ENCODE assay signal across 8 cellular contexts in the genomic region with DNA sequence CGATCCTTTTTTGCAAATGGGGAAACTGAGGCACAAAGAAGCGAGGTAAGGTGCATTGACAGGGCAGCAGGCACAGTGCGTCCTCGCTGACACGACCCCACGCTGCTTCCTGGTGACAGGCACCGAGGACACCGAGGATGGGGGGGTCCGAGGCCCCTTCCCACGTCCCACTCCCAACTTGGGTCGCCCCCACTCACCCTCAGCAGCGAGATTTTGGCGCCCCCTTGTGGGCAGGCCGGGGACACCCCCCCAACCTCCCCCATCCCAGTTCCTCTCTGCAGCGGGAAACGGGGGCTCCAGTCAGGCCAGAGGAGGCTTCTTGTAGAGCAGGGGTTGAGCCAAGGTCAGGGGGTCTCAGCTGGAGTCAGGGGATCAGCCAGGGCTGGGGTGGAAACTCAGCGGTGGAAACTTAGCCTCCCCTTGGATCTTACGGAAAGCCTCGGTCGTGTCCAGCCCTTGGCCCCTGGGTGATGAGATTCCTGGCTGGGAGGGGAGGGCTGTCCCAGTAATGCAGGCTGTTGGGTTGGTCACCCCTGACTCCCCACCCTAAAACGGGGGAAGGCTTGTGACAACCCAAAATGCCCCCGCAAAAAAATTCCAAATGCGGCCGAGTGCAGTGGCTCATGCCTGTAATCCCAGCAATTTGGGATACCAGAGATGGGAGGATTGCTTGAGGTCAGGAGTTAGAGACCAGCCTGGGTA. TPM values are rescaled to one million over a fixed set of nuclear protein-coding genes. Genes with fewer than 3 reads are reported as not detected.
DNase-seq lines count a peak whose midpoint lies in the region; ATAC-seq and TF ChIP-seq lines count a peak whose summit lies in the region.

No MANE protein-coding gene starts in this region.

- H3K27me3 Mint-ChIP-seq in MCF 10A (ENCODE audit: insufficient read depth, unreplicated experiment), result no peaks in the 10 kb centered on the region
- H3K27me3 Mint-ChIP-seq in memory B cell, result peaks cover 6% of the 10 kb centered on the region

- BruUV-seq in PC-3 (replicated peaks; lab: Mats Ljungman, UMichigan) (no TSS peak), MCF 10A (replicated peaks; lab: Mats Ljungman, UMichigan) (no TSS peak)

- H3K27ac ChIP-seq in DND-41 (ENCODE audit: low read length), result peak overlapping the region; percentile 10; the same call in 1 of the 2 replicates
- no peak overlapping the region for H3K27ac ChIP-seq in PC-3 (ENCODE audit: low read length)
- H3K27ac ChIP-seq in upper lobe of right lung, result no peak overlapping the region

- H3K4me3 ChIP-seq in DND-41 (ENCODE audit: low read depth in 1 of 2, low read length in 2 of 2) (no peak overlapping the region), PC-3 (ENCODE audit: low read length) (no peak overlapping the region), upper lobe of right lung (no peak overlapping the region)

- CTCF ChIA-PET in PC-3 (lab: Charles Lee) (interaction anchor here (0.6 kb wide), 2 partner anchors 33 to 127 kb away, joined by 3 read pairs; no protein-coding TSS in a partner anchor), MCF 10A (lab: Yijun Ruan, JAX) (interaction anchor here (0.6 to 5.1 kb wide), 38 partner anchors 8 to 719 kb away, joined by 3 to 55 read pairs (median 4); partner anchors contain the start of genes DOHH and SMIM44)

- H3K36me3 Mint-ChIP-seq in MCF 10A (ENCODE audit: insufficient read depth, unreplicated experiment) (peaks cover 18% of the 10 kb centered on the region), memory B cell (peaks cover 4% of the 10 kb centered on the region)

- H3K4me1 Mint-ChIP-seq in MCF 10A (ENCODE audit: insufficient read depth, unreplicated experiment) (peaks cover 6% of the 10 kb centered on the region), memory B cell (no peaks in the 10 kb centered on the region)

- H3K4me3 Mint-ChIP-seq in MCF 10A (ENCODE audit: unreplicated experiment), result no peak overlapping the region
- no peak overlapping the region for H3K4me3 Mint-ChIP-seq in memory B cell

- peaks cover 4% of the 10 kb centered on the region for H3K9me3 ChIP-seq in DND-41 (ENCODE audit: insufficient read depth, low read length, severe bottlenecking)
- no peaks in the 10 kb centered on the region for H3K9me3 ChIP-seq in PC-3 (ENCODE audit: low read length)
- H3K9me3 ChIP-seq in upper lobe of right lung, result no peaks in the 10 kb centered on the region

- DNase-seq in DND-41 (peak; percentile 57), PC-3 (peak; percentile 8), MCF 10A (ENCODE audit: unreplicated experiment) (peak; percentile 34), memory B cell (ENCODE audit: low spot score in 2 of 2) (peak; percentile 22 to 46), upper lobe of right lung (peak; percentile 77)

- H3F3A ChIP-seq in PC-3 (ENCODE audit: low read length, unreplicated experiment), result no peaks in the 10 kb centered on the region

- H3K4me2 ChIP-seq in DND-41 (ENCODE audit: insufficient read depth, low read length), result no peak overlapping the region
- no peak overlapping the region for H3K4me2 ChIP-seq in PC-3 (ENCODE audit: low read length)

- H3K27ac Mint-ChIP-seq in MCF 10A (ENCODE audit: low read depth, unreplicated experiment) (no peak overlapping the region), memory B cell (no peak overlapping the region)

- H3K4me1 ChIP-seq in DND-41 (ENCODE audit: insufficient read depth, low read length), result no peaks in the 10 kb centered on the region
- no peaks in the 10 kb centered on the region for H3K4me1 ChIP-seq in PC-3 (ENCODE audit: insufficient read depth, low read length)
- no peaks in the 10 kb centered on the region for H3K4me1 ChIP-seq in upper lobe of right lung

- POLR2A ChIA-PET in PC-3 (lab: Charles Lee; ENCODE audit: unreplicated experiment), result no interaction called here
- POLR2A ChIA-PET in MCF 10A (lab: Yijun Ruan, JAX), result interaction anchor here (0.8 to 1.7 kb wide), 2 partner anchors 42 to 167 kb away, joined by 3 to 10 read pairs; no protein-coding TSS in a partner anchor

- H3K9me3 Mint-ChIP-seq in MCF 10A (ENCODE audit: unreplicated experiment) (no peaks in the 10 kb centered on the region), memory B cell (peaks cover 4% of the 10 kb centered on the region)

- no peaks in the 10 kb centered on the region; the same call in none of the 2 replicates for H3K36me3 ChIP-seq in DND-41 (ENCODE audit: insufficient read depth, low read length)
- H3K36me3 ChIP-seq in PC-3 (ENCODE audit: low read depth, low read length), result no peaks in the 10 kb centered on the region
- H3K36me3 ChIP-seq in upper lobe of right lung, result no peaks in the 10 kb centered on the region

- H4K20me1 ChIP-seq in DND-41 (ENCODE audit: insufficient read depth, low read length) (0 out of 2 replicates have a peak, but pooled peaks cover 5% of the 10 kb centered on the region), PC-3 (ENCODE audit: low read length) (no peaks in the 10 kb centered on the region)

- H2AFZ ChIP-seq in DND-41 (ENCODE audit: low read depth, low read length), result no peak overlapping the region
- no peak overlapping the region for H2AFZ ChIP-seq in PC-3 (ENCODE audit: low read length)

- H3K9ac ChIP-seq in DND-41 (ENCODE audit: low read depth, low read length) (no peak overlapping the region), PC-3 (ENCODE audit: low read length) (no peak overlapping the region)

- ATAC-seq in DND-41 (ENCODE audit: insufficient read depth, low read depth) (peak; percentile 57; the same call in 1 of the 3 replicates), PC-3 (peak; percentile 26; the same call in 1 of the 2 replicates), memory B cell (ENCODE audit: low read depth) (peak; percentile 41), upper lobe of right lung (peak; percentile 66), GM19463 (IDR thresholded peaks at IDR 0.05; ENCODE audit: unreplicated experiment) (no peak), HG03432 (IDR thresholded peaks at IDR 0.05; ENCODE audit: unreplicated experiment) (no peak), GM21737 (IDR thresholded peaks at IDR 0.05; ENCODE audit: unreplicated experiment) (no peak)

- intact Hi-C loops in PC-3 (cut with micrococcal nuclease) (loop anchor here (2.0 kb wide), 2 partner anchors 145 to 167 kb away; no protein-coding TSS in a partner anchor), MCF 10A (cut with micrococcal nuclease) (loop anchor here (1.0 kb wide), 2 partner anchors 43 to 167 kb away; no protein-coding TSS in a partner anchor), upper lobe of right lung (cut with DNase I) (no loop called here)

- H3K9me2 ChIP-seq in PC-3 (replicated peaks; ENCODE audit: low read length), result no peaks in the 10 kb centered on the region

- no peaks in the 10 kb centered on the region for H3K27me3 ChIP-seq in DND-41 (ENCODE audit: insufficient read depth, low read length, poor library complexity)
- H3K27me3 ChIP-seq in PC-3 (ENCODE audit: low read length), result no peaks in the 10 kb centered on the region
- H3K27me3 ChIP-seq in upper lobe of right lung, result no peaks in the 10 kb centered on the region

- H3K79me2 ChIP-seq in DND-41 (ENCODE audit: insufficient read depth, low read length) (no peaks in the 10 kb centered on the region), PC-3 (ENCODE audit: low read length) (no peaks in the 10 kb centered on the region)

- TF ChIP-seq CTCF in DND-41 (IDR thresholded peaks at IDR 0.05; ENCODE audit: borderline replicate concordance, extremely low read depth, low read length, poor library complexity, severe bottlenecking) (peak; percentile 89), PC-3 (conservative IDR thresholded peaks at IDR 0.05; ENCODE audit: low read depth, low read length) (peak; percentile 81), MCF 10A (IDR thresholded peaks at IDR 0.05; ENCODE audit: unreplicated experiment) (peak; percentile 79), upper lobe of right lung (IDR thresholded peaks at IDR 0.05) (peak; percentile 82)

RNA-seq across cellular contexts. Expression of gene SMIM24, which starts 8.2 kb away (rescaled TPM):
- total RNA-seq in PC-3 (2014; rRNA removed) (0.36 and 0.69 TPM in 2 replicates), MCF 10A (2022) (not detected in 2 replicates), upper lobe of right lung (not detected)

RNA-seq across cellular contexts. Expression of gene SMIM44, which starts 11.1 kb away (rescaled TPM):
- total RNA-seq in PC-3 (2014; rRNA removed) (not detected in 2 replicates), MCF 10A (2022) (not detected in 2 replicates), upper lobe of right lung (not detected)

RNA-seq across cellular contexts. Expression of gene DOHH, which starts 28.4 kb away (rescaled TPM):
- 51.4 and 58.3 TPM in 2 replicates for total RNA-seq in PC-3 (2014; rRNA removed)
- total RNA-seq in MCF 10A (2022), result 14.9 and 16.3 TPM in 2 replicates
- total RNA-seq in upper lobe of right lung, result 12.2 TPM

RNA-seq across cellular contexts. Expression of gene FZR1, which starts 34.0 kb away (rescaled TPM):
- total RNA-seq in PC-3 (2014; rRNA removed) (53.6 and 77.9 TPM in 2 replicates), MCF 10A (2022) (46.4 and 48.9 TPM in 2 replicates), upper lobe of right lung (30.8 TPM)

Comparison
In these comparisons a context has a peak if more than half of its experiments do, and no peak if none do; other contexts are left out.
1. ATAC-seq: peak in DND-41 (single experiment), PC-3 (single experiment), memory B cell (single experiment) and upper lobe of right lung (single experiment); none in GM19463 (single experiment), HG03432 (single experiment) and GM21737 (single experiment).
2. DNase-seq: peak in every context shown above with its lines; median percentile 77 in upper lobe of right lung; 57 in DND-41; 34 in MCF 10A; 34 in memory B cell; 8 in PC-3.
3. Peak in every context shown above with its lines, with median percentiles within 50 percentile points of each other: CTCF ChIP-seq.